19 cellular contexts compared by ENCODE assay signal in genomic region chr1:44839561-44839960, GRCh38. TPM values are rescaled to one million over a fixed set of nuclear protein-coding genes. Genes with fewer than 3 reads are reported as not detected.
DNase-seq lines count a peak whose midpoint lies in the region; ATAC-seq and TF ChIP-seq lines count a peak whose summit lies in the region.
"Had no signal": no experiment of that assay in that cellular context is flagged by ENCODE, and none has a peak within 500 bp of the region (broad histone marks: within the 10 kb centered on the region; RNA-seq: fewer than 3 reads in every experiment).

No MANE protein-coding gene starts in this region.

- H3K27ac Mint-ChIP-seq in GM23338, result no peak overlapping the region
- peak overlapping the region in 4 of 5 experiments; percentile 16 to 92 (median 48) for H3K27ac Mint-ChIP-seq in brain
- H3K27ac Mint-ChIP-seq in neural crest cell (ENCODE audit: unreplicated experiment), result no peak overlapping the region
- H3K27ac Mint-ChIP-seq: CD8-positive, alpha-beta T cell had no signal

- H3K4me1 ChIP-seq in BLaER1 (peaks cover 33% of the 10 kb centered on the region), GM23338 (ENCODE audit: insufficient read depth) (peaks cover 7% of the 10 kb centered on the region; the same call in 1 of the 2 replicates)

- H3K4me1 Mint-ChIP-seq in GM23338, result no peaks in the 10 kb centered on the region; the same call in 2 of the 3 replicates
- H3K4me1 Mint-ChIP-seq in brain, result peaks cover 43% of the 10 kb centered on the region
- peaks cover 18% of the 10 kb centered on the region for H3K4me1 Mint-ChIP-seq in neural crest cell

- no peak overlapping the region for H3K4me3 ChIP-seq in BLaER1
- H3K4me3 ChIP-seq in GM23338, result no peak overlapping the region
- H3K4me3 ChIP-seq in H7 (ENCODE audit: insufficient read depth, low read depth, low read length), result no peak overlapping the region
- H3K4me3 ChIP-seq: A549 had no signal

- DNase-seq in GM23338 (ENCODE audit: low spot score) (no peak), neural crest cell (ENCODE audit: low read depth, low spot score) (no peak), H7 (no peak), DMS53 (lab: John Stamatoyannopoulos, UW) (no peak)
- DNase-seq in activated effector memory CD4-positive, alpha-beta T cell treated with Interleukin-2 at 50 U/mL for 16 hours, result no peak
- DNase-seq: Calu3; CD8-positive, alpha-beta T cell; DMS79; Kasumi-1; MM.1S; NCI-H1092; NCI-H2107; NCI-H226; SK-N-SH had no signal

- H3K4me2 ChIP-seq in BLaER1 (peak overlapping the region; percentile 37), GM23338 (no peak overlapping the region)
- H3K4me2 ChIP-seq: A549, SK-N-SH had no signal

- peaks cover 18% of the 10 kb centered on the region for H3K27me3 Mint-ChIP-seq in GM23338 (ENCODE audit: insufficient read depth, low read depth, poor library complexity)
- peaks cover 17% of the 10 kb centered on the region for H3K27me3 Mint-ChIP-seq in brain
- H3K27me3 Mint-ChIP-seq in neural crest cell (ENCODE audit: low read depth), result peaks cover 32% of the 10 kb centered on the region

- no peak overlapping the region for H3K27ac ChIP-seq in BLaER1
- no peak overlapping the region for H3K27ac ChIP-seq in GM23338 (ENCODE audit: low read depth)
- H3K27ac ChIP-seq: A549 had no signal

- no peaks in the 10 kb centered on the region for H3K79me2 ChIP-seq in GM23338 (replicated peaks; ENCODE audit: insufficient read depth)

- H3K36me3 Mint-ChIP-seq in GM23338 (ENCODE audit: low read depth), result 0 out of 3 replicates have a peak, but pooled peaks cover 3% of the 10 kb centered on the region
- H3K36me3 Mint-ChIP-seq in brain, result peaks cover 12% of the 10 kb centered on the region
- no peaks in the 10 kb centered on the region for H3K36me3 Mint-ChIP-seq in neural crest cell (ENCODE audit: low read depth)
- H3K36me3 Mint-ChIP-seq: CD8-positive, alpha-beta T cell had no signal

- H3K9me2 ChIP-seq in GM23338 (ENCODE audit: insufficient read depth), result no peaks in the 10 kb centered on the region
- H3K9me2 ChIP-seq: SK-N-SH had no signal

- H3K9me3 Mint-ChIP-seq in GM23338, result 0 out of 3 replicates have a peak, but pooled peaks cover 4% of the 10 kb centered on the region
- H3K9me3 Mint-ChIP-seq in brain, result peaks cover 0 to 4% (median 0%) of the 10 kb centered on the region in 5 experiments
- H3K9me3 Mint-ChIP-seq in neural crest cell, result no peaks in the 10 kb centered on the region
- H3K9me3 Mint-ChIP-seq: CD8-positive, alpha-beta T cell had no signal

- H3F3A ChIP-seq in GM23338 (replicated peaks; ENCODE audit: low read depth), result 0 out of 2 replicates have a peak, but pooled peaks cover 5% of the 10 kb centered on the region

- ATAC-seq in GM23338 (no peak), GM18873 (IDR thresholded peaks at IDR 0.05; ENCODE audit: low FRiP score, unreplicated experiment) (no peak)
- ATAC-seq: A549; CD8-positive, alpha-beta T cell; Panc1 had no signal

- no peak for TF ChIP-seq CTCF in GM23338 (conservative IDR thresholded peaks at IDR 0.05; ENCODE audit: low read depth in 2 of 2)
- TF ChIP-seq CTCF in brain (conservative IDR thresholded peaks at IDR 0.05), result no peak
- no peak for TF ChIP-seq CTCF in neural crest cell (conservative IDR thresholded peaks at IDR 0.05)

- H4K20me1 ChIP-seq in BLaER1, result no peaks in the 10 kb centered on the region
- H4K20me1 ChIP-seq in GM23338 (replicated peaks; ENCODE audit: insufficient read depth), result no peaks in the 10 kb centered on the region

- no peaks in the 10 kb centered on the region for H3K27me3 ChIP-seq in BLaER1
- H3K27me3 ChIP-seq in GM23338 (ENCODE audit: insufficient read depth), result peaks cover 11% of the 10 kb centered on the region; the same call in 1 of the 2 replicates
- peaks cover 10% of the 10 kb centered on the region for H3K27me3 ChIP-seq in H7 (ENCODE audit: control insufficient read depth, insufficient read depth, low read length)

- H3K9me3 ChIP-seq in BLaER1, result no peaks in the 10 kb centered on the region
- H3K9me3 ChIP-seq: A549, SK-N-SH had no signal

- H3K9ac ChIP-seq in BLaER1, result 0 out of 2 replicates have a peak overlapping the region, but pooled peaks have one; percentile 12
- H3K9ac ChIP-seq: SK-N-SH had no signal

- H3K4me3 Mint-ChIP-seq in GM23338, result no peak overlapping the region
- peak overlapping the region in 4 of 5 experiments; percentile 20 to 47 (median 41) for H3K4me3 Mint-ChIP-seq in brain
- peak overlapping the region; percentile 21 for H3K4me3 Mint-ChIP-seq in neural crest cell
- H3K4me3 Mint-ChIP-seq: CD8-positive, alpha-beta T cell had no signal

- H3K36me3 ChIP-seq in BLaER1, result no peaks in the 10 kb centered on the region
- no peaks in the 10 kb centered on the region for H3K36me3 ChIP-seq in GM23338 (ENCODE audit: insufficient read depth)
- H3K36me3 ChIP-seq in H7 (replicated peaks; ENCODE audit: control insufficient read depth, insufficient read depth, low read length), result no peaks in the 10 kb centered on the region

- H2AFZ ChIP-seq in GM23338, result 0 out of 2 replicates have a peak overlapping the region, but pooled peaks have one; percentile 2

TF ChIP-seq in GM23338, 12 proteins besides CTCF, POLR2A, EP300 and RAD21 (continues in another document):
- TF ChIP-seq JUNB (IDR thresholded peaks at IDR 0.05; ENCODE audit: unreplicated experiment) (no peak), NANOG (IDR thresholded peaks at IDR 0.05; ENCODE audit: borderline replicate concordance) (no peak), ZNF331 (CRISPR knock-in tag; IDR thresholded peaks at IDR 0.05; ENCODE audit: low read depth) (no peak), REST (IDR thresholded peaks at IDR 0.05; ENCODE audit: unreplicated experiment) (no peak)

RNA-seq across cellular contexts. Expression of gene PTCH2, which starts 3.5 kb away (rescaled TPM):
- total RNA-seq in GM23338 (2014; rRNA removed; shearing (Covaris generic)), result 0.63 and 0.74 TPM in 2 replicates
- polyA plus RNA-seq in GM23338 (2016; fragmentation: Nextera tagmentation; extraction: Ambion mirVana) (0.52 and 0.74 TPM in 2 replicates), brain (ENCODE audit: insufficient read depth, low read depth, low replicate concordance) (0.71 TPM)
- 1.4 and 2.0 TPM in 2 replicates for total RNA-seq in neural crest cell
- total RNA-seq in H7 (2014; rRNA removed; shearing (Covaris generic)), result 0.18 and 0.42 TPM in 2 replicates

RNA-seq across cellular contexts. Expression of gene BTBD19, which starts 31.2 kb away (rescaled TPM):
- total RNA-seq in GM23338 (2014; rRNA removed; shearing (Covaris generic)), result 0.16 and 0.66 TPM in 2 replicates
- polyA plus RNA-seq in GM23338 (2016; fragmentation: Nextera tagmentation; extraction: Ambion mirVana) (0.33 and 0.37 TPM in 2 replicates), brain (ENCODE audit: insufficient read depth, low read depth, low replicate concordance) (0.42 TPM)
- 5.5 and 6.5 TPM in 2 replicates for total RNA-seq in neural crest cell
- total RNA-seq in H7 (2014; rRNA removed; shearing (Covaris generic)), result 0.78 and 1.4 TPM in 2 replicates

RNA-seq across cellular contexts. Expression of gene DYNLT4, which starts 32.4 kb away (rescaled TPM):
- 0.73 TPM in 1 of 2 replicates, not detected in the other for total RNA-seq in GM23338 (2014; rRNA removed; shearing (Covaris generic))
- polyA plus RNA-seq in GM23338 (2016; fragmentation: Nextera tagmentation; extraction: Ambion mirVana) (not detected in 2 replicates), brain (ENCODE audit: insufficient read depth, low read depth, low replicate concordance) (not detected)
- total RNA-seq in neural crest cell, result not detected in 2 replicates
- 1.00 TPM in 1 of 2 replicates, not detected in the other for total RNA-seq in H7 (2014; rRNA removed; shearing (Covaris generic))

RNA-seq across cellular contexts. Expression of gene PLK3, which starts 39.4 kb away (rescaled TPM):
- 11.8 and 15.1 TPM in 2 replicates for total RNA-seq in GM23338 (2014; rRNA removed; shearing (Covaris generic))
- polyA plus RNA-seq in GM23338 (2016; fragmentation: Nextera tagmentation; extraction: Ambion mirVana) (7.6 and 8.7 TPM in 2 replicates), brain (ENCODE audit: insufficient read depth, low read depth, low replicate concordance) (4.9 TPM)
- total RNA-seq in neural crest cell, result 15.3 and 15.7 TPM in 2 replicates
- total RNA-seq in H7 (2014; rRNA removed; shearing (Covaris generic)), result 4.9 and 10.1 TPM in 2 replicates

RNA-seq across cellular contexts. Expression of gene BEST4, which starts 51.6 kb away (rescaled TPM):
- total RNA-seq in GM23338 (2014; rRNA removed; shearing (Covaris generic)), result 0.58 and 0.63 TPM in 2 replicates
- 1.5 and 1.6 TPM in 2 replicates for polyA plus RNA-seq in GM23338 (2016; fragmentation: Nextera tagmentation; extraction: Ambion mirVana)
- 0.87 TPM for polyA plus RNA-seq in brain (ENCODE audit: insufficient read depth, low read depth, low replicate concordance)
- 0.14 and 0.23 TPM in 2 replicates for total RNA-seq in neural crest cell
- 0.80 and 1.4 TPM in 2 replicates for total RNA-seq in H7 (2014; rRNA removed; shearing (Covaris generic))

Comparison
In these comparisons a context has a peak if more than half of its experiments do, and no peak if none do; other contexts are left out.
1. H3K27ac Mint-ChIP-seq: peak in brain (4 of 5); none in GM23338 (single experiment) and neural crest cell (single experiment).